In genomic region chr2:5140367-5140766, GRCh38 we compare ENCODE assay signal across 30 cellular contexts.
DNase-seq lines count a peak whose midpoint lies in the region; ATAC-seq and TF ChIP-seq lines count a peak whose summit lies in the region.
"Had no signal": no experiment of that assay in that cellular context is flagged by ENCODE, and none has a peak within 500 bp of the region (broad histone marks: within the 10 kb centered on the region; RNA-seq: fewer than 3 reads in every experiment).

No MANE protein-coding gene starts in this region.

- H3K4me1 Mint-ChIP-seq in activated CD4-positive, alpha-beta T cell treated with anti-CD3 and anti-CD28 coated beads for 36 hours, result no peaks in the 10 kb centered on the region
- H3K4me1 Mint-ChIP-seq: activated naive CD4-positive, alpha-beta T cell treated with anti-CD3 and anti-CD28 coated beads, Interleukin-2, amount 10 ng/mL, durations not matched to agents 7 days and 5 days; neural crest cell had no signal

- intact Hi-C loops in activated CD4-positive, alpha-beta T cell treated with anti-CD3 and anti-CD28 coated beads for 36 hours (cut with DNase I, micrococcal nuclease), result no loop called here

- ATAC-seq in GM21737 (IDR thresholded peaks at IDR 0.05; ENCODE audit: unreplicated experiment) (no peak), HG02970 (IDR thresholded peaks at IDR 0.05; ENCODE audit: low FRiP score, unreplicated experiment) (no peak)
- no peak for ATAC-seq in activated CD4-positive, alpha-beta T cell treated with anti-CD3 and anti-CD28 coated beads for 36 hours

- H3K4me3 ChIP-seq in AG04449 (ENCODE audit: low read depth, low read length) (no peak overlapping the region), epithelial cell of esophagus (ENCODE audit: low read length) (no peak overlapping the region)
- H3K4me3 ChIP-seq: Peyer's patch, sigmoid colon, vagina had no signal

- POLR2A ChIA-PET in AG04449 (lab: Yijun Ruan, JAX), result no interaction called here
- POLR2A ChIA-PET in RWPE1 (lab: Yijun Ruan, JAX; ENCODE audit: low non-redundant PET), result no interaction called here
- POLR2A ChIA-PET in activated CD4-positive, alpha-beta T cell treated with anti-CD3 and anti-CD28 coated beads for 36 hours (lab: Charles Lee), result no interaction called here

- peaks cover 3% of the 10 kb centered on the region for H3K9me3 Mint-ChIP-seq in activated CD4-positive, alpha-beta T cell treated with anti-CD3 and anti-CD28 coated beads for 36 hours (ENCODE audit: low read depth)

- no peaks in the 10 kb centered on the region for H3K36me3 Mint-ChIP-seq in activated CD4-positive, alpha-beta T cell treated with anti-CD3 and anti-CD28 coated beads for 36 hours (ENCODE audit: low read depth)
- H3K36me3 Mint-ChIP-seq: activated CD4-positive, alpha-beta memory T cell treated with anti-CD3 and anti-CD28 coated beads for 36 hours; activated naive CD4-positive, alpha-beta T cell treated with anti-CD3 and anti-CD28 coated beads, Interleukin-2, amount 10 ng/mL, durations not matched to agents 7 days and 5 days had no signal

- no peak overlapping the region for H3K27ac ChIP-seq in RWPE1
- H3K27ac ChIP-seq: Peyer's patch, sigmoid colon, vagina had no signal

- TF ChIP-seq CTCF in AG04449 (IDR thresholded peaks at IDR 0.05; ENCODE audit: insufficient read depth, low read length, missing control alignments) (no peak), RWPE1 (conservative IDR thresholded peaks at IDR 0.05; ENCODE audit: low read depth) (no peak), epithelial cell of esophagus (IDR thresholded peaks at IDR 0.05; ENCODE audit: insufficient read depth, low read depth, low read length, missing control alignments) (no peak)

- H3K27ac Mint-ChIP-seq in activated CD4-positive, alpha-beta T cell treated with anti-CD3 and anti-CD28 coated beads for 36 hours, result no peak overlapping the region
- H3K27ac Mint-ChIP-seq: activated CD4-positive, alpha-beta memory T cell treated with anti-CD3 and anti-CD28 coated beads for 36 hours; activated naive CD4-positive, alpha-beta T cell treated with anti-CD3 and anti-CD28 coated beads, Interleukin-2, amount 10 ng/mL, durations not matched to agents 7 days and 5 days; CD4-positive, alpha-beta T cell had no signal

- no peak overlapping the region for H3K4me3 Mint-ChIP-seq in activated CD4-positive, alpha-beta T cell treated with anti-CD3 and anti-CD28 coated beads for 36 hours
- H3K4me3 Mint-ChIP-seq: activated CD4-positive, alpha-beta memory T cell treated with anti-CD3 and anti-CD28 coated beads for 36 hours; activated naive CD4-positive, alpha-beta T cell treated with anti-CD3 and anti-CD28 coated beads, Interleukin-2, amount 10 ng/mL, durations not matched to agents 7 days and 5 days; CD4-positive, alpha-beta T cell; neural crest cell had no signal

- CTCF ChIA-PET in AG04449 (lab: Yijun Ruan, JAX) (no interaction called here), RWPE1 (lab: Yijun Ruan, JAX) (no interaction called here)
- CTCF ChIA-PET in activated CD4-positive, alpha-beta T cell treated with anti-CD3 and anti-CD28 coated beads for 36 hours (lab: Charles Lee), result no interaction called here

- DNase-seq in AG04449 (ENCODE audit: low read depth, low spot score), result peak; percentile 45
- peak; percentile 42 for DNase-seq in RWPE1 (ENCODE audit: low spot score)
- peak; percentile 88 for DNase-seq in epithelial cell of esophagus (ENCODE audit: low read depth)
- DNase-seq in kidney glomerular epithelial cell (lab: John Stamatoyannopoulos, UW), result peak; percentile 88
- no peak for DNase-seq in NCI-H2196 treated with DMSO at 0.1 percent for 48 hours (lab: John Stamatoyannopoulos, UW; ENCODE audit: unreplicated experiment)
- DNase-seq in activated CD4-positive, alpha-beta T cell treated with anti-CD3 and anti-CD28 coated beads for 36 hours, result no peak
- DNase-seq: activated CD4-positive, alpha-beta memory T cell treated with anti-CD3 and anti-CD28 coated beads for 36 hours; activated CD4-positive, CD25-positive, alpha-beta regulatory T cell; activated CD8-positive, alpha-beta memory T cell treated with anti-CD3 and anti-CD28 coated beads, Interleukin-2, amount 50 U/mL, for 4 hours; activated naive CD4-positive, alpha-beta T cell treated with anti-CD3 and anti-CD28 coated beads, Interleukin-2, amount 10 ng/mL, durations not matched to agents 7 days and 5 days; AML-193; amniotic stem cell; caudate nucleus; CD4-positive, alpha-beta T cell; head of caudate nucleus; Kasumi-1; mesenchymal stem cell; NCI-H146; NCI-H2171; NCI-H526; NK-92 treated with Interleukin-12 subunit alpha and Interleukin-12 subunit beta, amount 100 ng/mL, for 24 hours; Peyer's patch; posterior cingulate gyrus; sigmoid colon; stimulated activated naive CD4-positive, alpha-beta T cell treated with Interleukin-2 at 50 U/mL for 16 hours; T-helper 1 cell had no signal

- no peaks in the 10 kb centered on the region for H3K27me3 Mint-ChIP-seq in activated CD4-positive, alpha-beta T cell treated with anti-CD3 and anti-CD28 coated beads for 36 hours
- H3K27me3 Mint-ChIP-seq: activated CD4-positive, alpha-beta memory T cell treated with anti-CD3 and anti-CD28 coated beads for 36 hours; activated naive CD4-positive, alpha-beta T cell treated with anti-CD3 and anti-CD28 coated beads, Interleukin-2, amount 10 ng/mL, durations not matched to agents 7 days and 5 days; CD4-positive, alpha-beta T cell had no signal

Comparison
In these comparisons a context has a peak if more than half of its experiments do, and no peak if none do; other contexts are left out.
1. DNase-seq: peak in AG04449 (single experiment), RWPE1 (single experiment), epithelial cell of esophagus (single experiment) and kidney glomerular epithelial cell (single experiment); none in NCI-H2196 treated with DMSO at 0.1 percent for 48 hours (single experiment) and activated CD4-positive, alpha-beta T cell treated with anti-CD3 and anti-CD28 coated beads for 36 hours (single experiment).